In the genomic region with DNA sequence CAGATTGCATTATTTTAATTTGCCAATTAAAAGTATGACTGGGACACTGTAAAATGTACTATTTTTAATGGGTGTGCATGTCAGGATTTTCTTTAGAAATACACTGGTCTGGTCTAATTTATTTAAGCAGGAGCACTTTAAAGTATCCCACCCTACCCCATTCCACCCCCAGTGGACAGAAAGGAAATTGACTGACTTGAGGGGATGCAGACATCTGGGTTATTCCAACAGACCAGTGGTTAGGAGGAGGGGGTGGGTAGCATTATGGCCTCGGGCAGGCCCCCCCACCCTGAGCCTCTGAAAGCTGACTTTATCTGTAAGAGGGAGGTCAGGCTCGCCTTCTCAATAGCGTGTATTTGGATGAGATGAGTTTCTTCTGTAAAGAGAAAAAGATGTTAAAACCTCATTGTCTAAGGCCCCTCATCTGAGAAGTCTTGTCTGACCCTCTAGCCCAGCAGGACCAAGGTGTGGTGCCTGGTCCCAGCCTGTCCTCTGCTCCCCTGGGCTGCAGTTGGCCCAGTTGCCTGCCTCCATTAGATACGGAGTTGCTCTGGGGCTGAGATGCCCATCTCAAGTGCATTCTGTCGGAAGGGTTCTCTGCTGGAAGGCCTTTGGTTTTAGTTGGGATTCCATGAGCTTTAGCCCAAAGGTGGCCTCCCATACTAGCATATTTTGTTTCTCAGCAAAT, we compare ENCODE assay signal across 1 cellular context.
TF ChIP-seq lines count a peak whose summit lies in the region.

No MANE protein-coding gene starts in this region.

TF ChIP-seq in K562, 482 proteins besides CTCF, POLR2A, EP300 and RAD21:
- TF ChIP-seq, protein P1, sequence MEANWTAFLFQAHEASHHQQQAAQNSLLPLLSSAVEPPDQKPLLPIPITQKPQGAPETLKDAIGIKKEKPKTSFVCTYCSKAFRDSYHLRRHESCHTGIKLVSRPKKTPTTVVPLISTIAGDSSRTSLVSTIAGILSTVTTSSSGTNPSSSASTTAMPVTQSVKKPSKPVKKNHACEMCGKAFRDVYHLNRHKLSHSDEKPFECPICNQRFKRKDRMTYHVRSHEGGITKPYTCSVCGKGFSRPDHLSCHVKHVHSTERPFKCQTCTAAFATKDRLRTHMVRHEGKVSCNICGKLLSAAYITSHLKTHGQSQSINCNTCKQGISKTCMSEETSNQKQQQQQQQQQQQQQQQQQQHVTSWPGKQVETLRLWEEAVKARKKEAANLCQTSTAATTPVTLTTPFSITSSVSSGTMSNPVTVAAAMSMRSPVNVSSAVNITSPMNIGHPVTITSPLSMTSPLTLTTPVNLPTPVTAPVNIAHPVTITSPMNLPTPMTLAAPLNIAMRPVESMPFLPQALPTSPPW (CRISPR knock-in tag; IDR thresholded peaks at IDR 0.05): peak; percentile 21; the same call in 1 of the 2 replicates
- TF ChIP-seq PML (IDR thresholded peaks at IDR 0.05; ENCODE audit: low read length) (0 out of 2 replicates have a peak, but pooled peaks have one; percentile 10), RBFOX2 (IDR thresholded peaks at IDR 0.05; ENCODE audit: low read depth, low read length) (peak; percentile 52; the same call in 1 of the 2 replicates), ZNF311 (CRISPR knock-in tag; IDR thresholded peaks at IDR 0.05) (no peak), ZBTB7A (IDR thresholded peaks at IDR 0.05; ENCODE audit: borderline replicate concordance, control insufficient read depth, low read depth, low read length) (peak; percentile 38; the same call in 1 of the 2 replicates), PTTG1 (tag; IDR thresholded peaks at IDR 0.05; ENCODE audit: low read depth) (no peak)
- TF ChIP-seq, protein P2, sequence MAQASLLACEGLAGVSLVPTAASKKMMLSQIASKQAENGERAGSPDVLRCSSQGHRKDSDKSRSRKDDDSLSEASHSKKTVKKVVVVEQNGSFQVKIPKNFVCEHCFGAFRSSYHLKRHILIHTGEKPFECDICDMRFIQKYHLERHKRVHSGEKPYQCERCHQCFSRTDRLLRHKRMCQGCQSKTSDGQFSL (CRISPR knock-in tag; IDR thresholded peaks at IDR 0.05): peak; percentile 32; the same call in 1 of the 2 replicates
- TF ChIP-seq, protein P2 (tag; IDR thresholded peaks at IDR 0.05): no peak
- TF ChIP-seq, protein P3, sequence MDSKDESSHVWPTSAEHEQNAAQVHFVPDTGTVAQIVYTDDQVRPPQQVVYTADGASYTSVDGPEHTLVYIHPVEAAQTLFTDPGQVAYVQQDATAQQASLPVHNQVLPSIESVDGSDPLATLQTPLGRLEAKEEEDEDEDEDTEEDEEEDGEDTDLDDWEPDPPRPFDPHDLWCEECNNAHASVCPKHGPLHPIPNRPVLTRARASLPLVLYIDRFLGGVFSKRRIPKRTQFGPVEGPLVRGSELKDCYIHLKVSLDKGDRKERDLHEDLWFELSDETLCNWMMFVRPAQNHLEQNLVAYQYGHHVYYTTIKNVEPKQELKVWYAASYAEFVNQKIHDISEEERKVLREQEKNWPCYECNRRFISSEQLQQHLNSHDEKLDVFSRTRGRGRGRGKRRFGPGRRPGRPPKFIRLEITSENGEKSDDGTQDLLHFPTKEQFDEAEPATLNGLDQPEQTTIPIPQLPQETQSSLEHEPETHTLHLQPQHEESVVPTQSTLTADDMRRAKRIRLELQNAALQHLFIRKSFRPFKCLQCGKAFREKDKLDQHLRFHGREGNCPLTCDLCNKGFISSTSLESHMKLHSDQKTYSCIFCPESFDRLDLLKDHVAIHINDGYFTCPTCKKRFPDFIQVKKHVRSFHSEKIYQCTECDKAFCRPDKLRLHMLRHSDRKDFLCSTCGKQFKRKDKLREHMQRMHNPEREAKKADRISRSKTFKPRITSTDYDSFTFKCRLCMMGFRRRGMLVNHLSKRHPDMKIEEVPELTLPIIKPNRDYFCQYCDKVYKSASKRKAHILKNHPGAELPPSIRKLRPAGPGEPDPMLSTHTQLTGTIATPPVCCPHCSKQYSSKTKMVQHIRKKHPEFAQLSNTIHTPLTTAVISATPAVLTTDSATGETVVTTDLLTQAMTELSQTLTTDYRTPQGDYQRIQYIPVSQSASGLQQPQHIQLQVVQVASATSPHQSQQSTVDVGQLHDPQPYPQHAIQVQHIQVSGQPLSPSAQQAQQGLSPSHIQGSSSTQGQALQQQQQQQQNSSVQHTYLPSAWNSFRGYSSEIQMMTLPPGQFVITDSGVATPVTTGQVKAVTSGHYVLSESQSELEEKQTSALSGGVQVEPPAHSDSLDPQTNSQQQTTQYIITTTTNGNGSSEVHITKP (IDR thresholded peaks at IDR 0.05; ENCODE audit: partially characterized antibody): peak; percentile 31
- TF ChIP-seq, protein P4, sequence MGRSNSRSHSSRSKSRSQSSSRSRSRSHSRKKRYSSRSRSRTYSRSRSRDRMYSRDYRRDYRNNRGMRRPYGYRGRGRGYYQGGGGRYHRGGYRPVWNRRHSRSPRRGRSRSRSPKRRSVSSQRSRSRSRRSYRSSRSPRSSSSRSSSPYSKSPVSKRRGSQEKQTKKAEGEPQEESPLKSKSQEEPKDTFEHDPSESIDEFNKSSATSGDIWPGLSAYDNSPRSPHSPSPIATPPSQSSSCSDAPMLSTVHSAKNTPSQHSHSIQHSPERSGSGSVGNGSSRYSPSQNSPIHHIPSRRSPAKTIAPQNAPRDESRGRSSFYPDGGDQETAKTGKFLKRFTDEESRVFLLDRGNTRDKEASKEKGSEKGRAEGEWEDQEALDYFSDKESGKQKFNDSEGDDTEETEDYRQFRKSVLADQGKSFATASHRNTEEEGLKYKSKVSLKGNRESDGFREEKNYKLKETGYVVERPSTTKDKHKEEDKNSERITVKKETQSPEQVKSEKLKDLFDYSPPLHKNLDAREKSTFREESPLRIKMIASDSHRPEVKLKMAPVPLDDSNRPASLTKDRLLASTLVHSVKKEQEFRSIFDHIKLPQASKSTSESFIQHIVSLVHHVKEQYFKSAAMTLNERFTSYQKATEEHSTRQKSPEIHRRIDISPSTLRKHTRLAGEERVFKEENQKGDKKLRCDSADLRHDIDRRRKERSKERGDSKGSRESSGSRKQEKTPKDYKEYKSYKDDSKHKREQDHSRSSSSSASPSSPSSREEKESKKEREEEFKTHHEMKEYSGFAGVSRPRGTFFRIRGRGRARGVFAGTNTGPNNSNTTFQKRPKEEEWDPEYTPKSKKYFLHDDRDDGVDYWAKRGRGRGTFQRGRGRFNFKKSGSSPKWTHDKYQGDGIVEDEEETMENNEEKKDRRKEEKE (IDR thresholded peaks at IDR 0.05; ENCODE audit: borderline replicate concordance in 1 of 2, control insufficient read depth in 1 of 2, low read depth in 2 of 2, low read length in 1 of 2): 0 out of 4 replicates have a peak, but pooled peaks of 1 of the 2 experiments have one; percentile 13
- TF ChIP-seq, protein P5, sequence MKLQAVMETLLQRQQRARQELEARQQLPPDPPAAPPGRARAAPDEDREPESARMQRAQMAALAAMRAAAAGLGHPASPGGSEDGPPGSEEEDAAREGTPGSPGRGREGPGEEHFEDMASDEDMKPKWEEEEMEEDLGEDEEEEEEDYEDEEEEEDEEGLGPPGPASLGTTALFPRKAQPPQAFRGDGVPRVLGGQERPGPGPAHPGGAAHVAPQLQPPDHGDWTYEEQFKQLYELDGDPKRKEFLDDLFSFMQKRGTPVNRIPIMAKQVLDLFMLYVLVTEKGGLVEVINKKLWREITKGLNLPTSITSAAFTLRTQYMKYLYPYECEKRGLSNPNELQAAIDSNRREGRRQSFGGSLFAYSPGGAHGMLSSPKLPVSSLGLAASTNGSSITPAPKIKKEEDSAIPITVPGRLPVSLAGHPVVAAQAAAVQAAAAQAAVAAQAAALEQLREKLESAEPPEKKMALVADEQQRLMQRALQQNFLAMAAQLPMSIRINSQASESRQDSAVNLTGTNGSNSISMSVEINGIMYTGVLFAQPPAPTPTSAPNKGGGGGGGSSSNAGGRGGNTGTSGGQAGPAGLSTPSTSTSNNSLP (IDR thresholded peaks at IDR 0.05; ENCODE audit: borderline replicate concordance, low read depth, low read length): no peak
- TF ChIP-seq, protein P6, sequence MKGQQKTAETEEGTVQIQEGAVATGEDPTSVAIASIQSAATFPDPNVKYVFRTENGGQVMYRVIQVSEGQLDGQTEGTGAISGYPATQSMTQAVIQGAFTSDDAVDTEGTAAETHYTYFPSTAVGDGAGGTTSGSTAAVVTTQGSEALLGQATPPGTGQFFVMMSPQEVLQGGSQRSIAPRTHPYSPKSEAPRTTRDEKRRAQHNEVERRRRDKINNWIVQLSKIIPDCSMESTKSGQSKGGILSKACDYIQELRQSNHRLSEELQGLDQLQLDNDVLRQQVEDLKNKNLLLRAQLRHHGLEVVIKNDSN (CRISPR knock-in tag; IDR thresholded peaks at IDR 0.05): no peak
